In the genomic region with DNA sequence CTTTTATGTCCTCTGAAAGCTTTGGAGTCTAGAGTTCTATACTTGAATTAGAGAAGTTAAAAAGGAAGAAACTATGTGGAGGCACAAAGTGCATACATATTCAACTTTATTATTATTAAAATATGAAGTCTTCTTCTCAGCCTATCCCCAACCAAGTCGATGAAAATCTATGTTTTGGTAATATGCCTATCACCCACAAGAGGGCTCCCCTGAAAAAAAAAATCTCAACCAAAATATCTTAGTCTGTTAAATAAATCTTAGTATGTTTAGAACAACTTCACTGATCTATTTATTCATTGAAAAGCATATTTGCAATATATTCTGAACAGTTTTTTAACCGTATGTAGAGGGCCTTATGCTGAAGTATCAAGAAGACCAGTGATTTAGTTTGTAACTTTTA, we compare ENCODE assay signal across 21 cellular contexts.
DNase-seq lines count a peak whose midpoint lies in the region; ATAC-seq and TF ChIP-seq lines count a peak whose summit lies in the region.
"Had no signal": no experiment of that assay in that cellular context is flagged by ENCODE, and none has a peak within 500 bp of the region (broad histone marks: within the 10 kb centered on the region; RNA-seq: fewer than 3 reads in every experiment).

No MANE protein-coding gene starts in this region.

- no CpG with 5 or more reads among the region's 2 CpGs for WGBS in mesendoderm (ENCODE audit: extremely low coverage, insufficient coverage, low lambda C conversion rate)

- TF ChIP-seq CTCF in BE2C (IDR thresholded peaks at IDR 0.05; ENCODE audit: low read depth, low read length) (peak; percentile 49), choroid plexus epithelial cell (conservative IDR thresholded peaks at IDR 0.05; ENCODE audit: low read depth, low read length) (peak; percentile 33)

- H3K4me2 ChIP-seq in mesendoderm (ENCODE audit: low read length) = no peak overlapping the region

- H3K27ac ChIP-seq in mesendoderm (ENCODE audit: low read depth, low read length) = no peak overlapping the region
- H3K27ac ChIP-seq: esophagus squamous epithelium, pancreas, thoracic aorta had no signal

- no peaks in the 10 kb centered on the region for H3K79me2 ChIP-seq in mesendoderm (ENCODE audit: control insufficient read depth, insufficient read depth, low read length)

- H3K4ac ChIP-seq in mesendoderm (ENCODE audit: low read depth, low read length) = no peak overlapping the region

- H3K27me3 ChIP-seq in BE2C = no peaks in the 10 kb centered on the region
- H3K27me3 ChIP-seq in mesendoderm (ENCODE audit: insufficient read depth, low read length, poor library complexity) = no peaks in the 10 kb centered on the region
- H3K27me3 ChIP-seq: esophagus squamous epithelium, pancreas had no signal

- no peak overlapping the region for H2BK5ac ChIP-seq in mesendoderm (ENCODE audit: low read length)

- H3K36me3 ChIP-seq in BE2C (no peaks in the 10 kb centered on the region), mesendoderm (ENCODE audit: control insufficient read depth, insufficient read depth, low read length) (no peaks in the 10 kb centered on the region)
- H3K36me3 ChIP-seq: esophagus squamous epithelium, pancreas, thoracic aorta had no signal

- no peak overlapping the region for H2AK5ac ChIP-seq in mesendoderm (ENCODE audit: low read length)

- H3K18ac ChIP-seq in mesendoderm (ENCODE audit: low read length) = no peak overlapping the region

- H4K8ac ChIP-seq in mesendoderm (ENCODE audit: low read depth, low read length) = no peak overlapping the region

- no peak overlapping the region for H3K23ac ChIP-seq in mesendoderm (ENCODE audit: low read length)

- H3K4me3 ChIP-seq in BE2C (ENCODE audit: low read depth, low read length) (no peak overlapping the region), choroid plexus epithelial cell (ENCODE audit: low read depth, low read length) (no peak overlapping the region), mesendoderm (ENCODE audit: low read length) (no peak overlapping the region)
- H3K4me3 ChIP-seq: esophagus squamous epithelium, pancreas, thoracic aorta had no signal

- no peak for ATAC-seq in GM19452 (IDR thresholded peaks at IDR 0.05; ENCODE audit: unreplicated experiment)
- ATAC-seq: pancreas, WTC11 had no signal

- H2BK120ac ChIP-seq in mesendoderm (ENCODE audit: low read depth, low read length) = no peak overlapping the region

- no peak overlapping the region for H3K56ac ChIP-seq in mesendoderm (ENCODE audit: low read length)

- no peak overlapping the region for H2BK15ac ChIP-seq in mesendoderm (replicated peaks; ENCODE audit: low read depth)

- H3K4me1 ChIP-seq in BE2C (no peaks in the 10 kb centered on the region), mesendoderm (ENCODE audit: control insufficient read depth, low read depth, low read length) (no peaks in the 10 kb centered on the region)
- H3K4me1 ChIP-seq: esophagus squamous epithelium, pancreas had no signal

- DNase-seq in BE2C = no peak
- DNase-seq in HuH-7 (ENCODE audit: low spot score) = peak; percentile 1
- DNase-seq in choroid plexus epithelial cell (ENCODE audit: low read depth) = peak; percentile 12
- DNase-seq in mesendoderm = peak; percentile 6
- DNase-seq in RKO (ENCODE audit: low spot score) = no peak
- DNase-seq in RPMI8226 = no peak
- no peak for DNase-seq in NCI-H2029 treated with DMSO at 0.1 percent for 48 hours (lab: John Stamatoyannopoulos, UW)
- DNase-seq: activated CD8-positive, alpha-beta memory T cell treated with anti-CD3 and anti-CD28 coated beads for 24 hours; DMS153; esophagus squamous epithelium; H7; KG1; kidney glomerular epithelial cell; NCI-H1092 treated with DMSO at 0.1 percent for 48 hours; pancreas; Right ventricle myocardium superior; stimulated activated CD4-positive, alpha-beta T cell treated with anti-CD3 and anti-CD28 coated beads, Interleukin-4, amount 100 ng/mL, for 4 hours; stimulated activated CD8-positive, alpha-beta memory T cell treated with anti-CD3 and anti-CD28 coated beads, Interleukin-4, amount 100 ng/mL, for 48 hours had no signal

- no peaks in the 10 kb centered on the region for H3K79me1 ChIP-seq in mesendoderm (ENCODE audit: low read length)

- no peak overlapping the region for H3K9ac ChIP-seq in mesendoderm (ENCODE audit: low read length)

- H3K9me3 ChIP-seq in BE2C = no peaks in the 10 kb centered on the region
- H3K9me3 ChIP-seq: pancreas had no signal

- no peak overlapping the region for H4K5ac ChIP-seq in mesendoderm (ENCODE audit: low read length)

Comparison
In these comparisons a context has a peak if more than half of its experiments do, and no peak if none do; other contexts are left out.
1. DNase-seq: peak in HuH-7 (single experiment), choroid plexus epithelial cell (single experiment) and mesendoderm (single experiment); none in BE2C (single experiment), RKO (single experiment), RPMI8226 (single experiment) and NCI-H2029 treated with DMSO at 0.1 percent for 48 hours (single experiment).